ENCODE assay signal across 1 cellular context in the genomic region with DNA sequence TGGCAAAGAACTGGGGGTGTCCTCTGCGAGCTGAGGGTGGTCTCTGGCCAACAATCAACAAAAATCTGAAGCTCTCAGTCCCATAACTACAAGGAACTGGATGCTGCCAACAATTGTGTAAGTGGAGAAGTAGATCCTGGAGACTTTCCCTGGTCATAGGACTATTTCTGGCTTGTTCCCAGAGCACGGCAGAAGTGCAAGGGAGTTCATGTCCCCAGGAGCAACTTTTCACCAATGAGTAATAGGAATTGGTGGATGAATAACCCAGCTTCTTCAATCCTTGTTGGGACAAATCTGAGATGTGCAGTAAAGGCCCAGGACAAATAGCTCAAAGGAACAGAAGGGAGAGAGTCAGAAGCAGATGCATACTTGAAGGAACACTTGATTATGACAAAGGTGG.
TF ChIP-seq lines count a peak whose summit lies in the region.

No MANE protein-coding gene starts in this region.

TF ChIP-seq in A549, 52 proteins besides CTCF, POLR2A, EP300 and RAD21:
- TF ChIP-seq ZFP36 (IDR thresholded peaks at IDR 0.05; ENCODE audit: borderline replicate concordance, partially characterized antibody) (no peak), FOSL2 (IDR thresholded peaks at IDR 0.05) (no peak), FOSL2 (CRISPR knock-in tag; IDR thresholded peaks at IDR 0.05) (peak; percentile 20; the same call in 1 of the 2 replicates), GATA3 (IDR thresholded peaks at IDR 0.05; ENCODE audit: borderline replicate concordance) (peak; percentile 28; the same call in 1 of the 2 replicates), RFX5 (IDR thresholded peaks at IDR 0.05) (no peak), NPAS2 (CRISPR knock-in tag; IDR thresholded peaks at IDR 0.05; ENCODE audit: borderline replicate concordance) (no peak)
